18 cellular contexts compared by ENCODE assay signal in the genomic region with DNA sequence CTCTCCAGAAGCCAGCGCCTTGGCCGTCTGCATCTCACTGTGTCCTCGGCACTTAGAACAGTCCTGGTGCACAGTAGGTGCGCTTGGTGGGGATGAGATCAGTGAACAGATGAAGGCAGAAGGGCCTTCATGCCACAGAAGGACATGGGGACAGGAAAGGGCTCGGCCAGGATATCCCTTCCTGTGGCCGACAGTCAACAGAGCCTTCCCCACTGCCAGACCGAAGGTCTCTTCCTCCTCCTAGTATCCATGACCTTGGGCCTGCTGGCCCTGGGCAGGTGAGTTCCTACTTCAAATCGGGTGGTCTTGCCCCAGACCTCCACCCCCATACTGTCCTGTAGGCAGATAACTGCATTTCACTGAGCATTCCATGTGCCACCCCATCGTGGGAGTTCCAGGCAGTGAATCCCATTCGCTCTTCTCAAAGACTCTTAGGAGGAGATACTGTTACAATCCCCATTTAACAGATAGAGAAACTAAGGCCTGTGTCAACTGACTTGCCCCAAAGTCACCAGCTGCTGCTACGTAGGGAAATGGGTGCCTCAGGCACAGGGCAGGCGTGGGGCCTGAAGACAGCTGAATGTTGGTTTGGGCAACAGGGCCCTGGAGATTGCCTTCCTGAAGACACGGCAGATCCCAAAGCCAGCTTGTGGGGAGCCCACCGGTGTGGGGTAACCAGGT. TPM values are rescaled to one million over a fixed set of nuclear protein-coding genes. Genes with fewer than 3 reads are reported as not detected.
A peak's percentile ranks its signal among the peaks of the same experiment; 100 is the strongest.
DNase-seq lines count a peak whose midpoint lies in the region; ATAC-seq, FAIRE-seq and TF ChIP-seq lines count a peak whose summit lies in the region.
"Had no signal": no experiment of that assay in that cellular context is flagged by ENCODE, and none has a peak within 500 bp of the region (broad histone marks: within the 10 kb centered on the region; RNA-seq: fewer than 3 reads in every experiment).

No MANE protein-coding gene starts in this region.

- peaks cover 0 to 1% (median 0%) of the 10 kb centered on the region in 7 donors for H3K9me3 Mint-ChIP-seq in CD4-positive, CD25-positive, alpha-beta regulatory T cell
- H3K9me3 Mint-ChIP-seq in astrocyte (ENCODE audit: unreplicated experiment) (no peaks in the 10 kb centered on the region), osteocyte (ENCODE audit: unreplicated experiment) (no peaks in the 10 kb centered on the region)
- H3K9me3 Mint-ChIP-seq: GM23338 had no signal

- DNase-seq in CD4-positive, CD25-positive, alpha-beta regulatory T cell = no peak
- DNase-seq in astrocyte (ENCODE audit: low read depth) = no peak
- DNase-seq in osteocyte (ENCODE audit: extremely low spot score, unreplicated experiment) = no peak
- no peak for DNase-seq in H7
- DNase-seq in activated gamma-delta T cell (lab: John Stamatoyannopoulos, UW) = no peak
- DNase-seq: DMS 273 treated with DMSO at 0.1 percent for 48 hours, GF-D8, KG1, NCI-H1436, NCI-H2029, NCI-H2227 treated with DMSO at 0.1 percent for 48 hours, NCI-H524 had no signal

- H3K36me3 ChIP-seq in CD4-positive, CD25-positive, alpha-beta regulatory T cell (ENCODE audit: control insufficient read depth, insufficient read depth, low read length) = no peaks in the 10 kb centered on the region
- H3K36me3 ChIP-seq in astrocyte (ENCODE audit: insufficient read depth, low read length) (no peaks in the 10 kb centered on the region), esophagus (ENCODE audit: control insufficient read depth in 2 of 2, insufficient read depth in 2 of 2, low read length in 1 of 2) (no peaks in the 10 kb centered on the region), H7 (replicated peaks; ENCODE audit: control insufficient read depth, insufficient read depth, low read length) (no peaks in the 10 kb centered on the region)

- no peaks in the 10 kb centered on the region for H3K9me3 ChIP-seq in CD4-positive, CD25-positive, alpha-beta regulatory T cell (ENCODE audit: control insufficient read depth in 2 of 2, low read length in 2 of 2)
- H3K9me3 ChIP-seq in astrocyte (ENCODE audit: insufficient read depth, low read depth, low read length) (no peaks in the 10 kb centered on the region), esophagus (ENCODE audit: control insufficient read depth in 2 of 2, insufficient read depth in 1 of 2, low read depth in 1 of 2, low read length in 1 of 2) (no peaks in the 10 kb centered on the region)

- 79 to 85% methylated on average over 14 of the region's 14 CpGs for WGBS in esophagus, 2 donors

- H3K4me1 Mint-ChIP-seq in CD4-positive, CD25-positive, alpha-beta regulatory T cell = peaks cover 0 to 37% (median 20%) of the 10 kb centered on the region in 4 donors
- H3K4me1 Mint-ChIP-seq in astrocyte (ENCODE audit: low read depth, unreplicated experiment) = peaks cover 8% of the 10 kb centered on the region
- peaks cover 65% of the 10 kb centered on the region for H3K4me1 Mint-ChIP-seq in osteocyte (ENCODE audit: unreplicated experiment)

- no peak overlapping the region for H3K4me3 ChIP-seq in CD4-positive, CD25-positive, alpha-beta regulatory T cell (ENCODE audit: low read depth, low read length)
- H3K4me3 ChIP-seq in astrocyte (ENCODE audit: insufficient read depth, low read depth, low read length) (no peak overlapping the region), esophagus (ENCODE audit: low read depth in 1 of 2, low read length in 2 of 2) (no peak overlapping the region), H7 (ENCODE audit: insufficient read depth, low read depth, low read length) (no peak overlapping the region)
- H3K4me3 ChIP-seq: GM23338 had no signal

- FAIRE-seq in astrocyte (lab: Jason Lieb, UNC) = no peak
- FAIRE-seq: A204.1, GM12891 had no signal

- no peak overlapping the region for H2AFZ ChIP-seq in astrocyte (ENCODE audit: low read depth, low read length)
- H2AFZ ChIP-seq: GM23338 had no signal

- H3K36me3 Mint-ChIP-seq in CD4-positive, CD25-positive, alpha-beta regulatory T cell = no peaks in the 10 kb centered on the region
- H3K36me3 Mint-ChIP-seq in astrocyte (ENCODE audit: low read depth, unreplicated experiment) (peaks cover 2% of the 10 kb centered on the region), osteocyte (ENCODE audit: unreplicated experiment) (no peaks in the 10 kb centered on the region)

- H4K20me1 ChIP-seq in astrocyte (ENCODE audit: insufficient read depth, low read length) = peaks cover 16% of the 10 kb centered on the region

- no peak overlapping the region for H3K27ac ChIP-seq in CD4-positive, CD25-positive, alpha-beta regulatory T cell (ENCODE audit: insufficient read depth, low read length, poor library complexity, severe bottlenecking)
- H3K27ac ChIP-seq in astrocyte (ENCODE audit: low read depth, low read length) (no peak overlapping the region), esophagus (ENCODE audit: low read depth in 2 of 2, low read length in 1 of 2) (peak overlapping the region; percentile 95 to 98)

- H3K4me1 ChIP-seq in CD4-positive, CD25-positive, alpha-beta regulatory T cell (ENCODE audit: control insufficient read depth, insufficient read depth, low read length, poor library complexity, severe bottlenecking) = peaks cover 44% of the 10 kb centered on the region
- peaks cover 43% of the 10 kb centered on the region for H3K4me1 ChIP-seq in astrocyte (ENCODE audit: insufficient read depth, low read length)
- H3K4me1 ChIP-seq in esophagus (ENCODE audit: control insufficient read depth in 2 of 2, insufficient read depth in 2 of 2, low read length in 1 of 2) = peaks cover 3 to 19% of the 10 kb centered on the region in 2 donors

- H3K4me3 Mint-ChIP-seq in CD4-positive, CD25-positive, alpha-beta regulatory T cell = peak overlapping the region in 3 of 4 donors; percentile 13 to 71 (median 13)
- peak overlapping the region; percentile 58 for H3K4me3 Mint-ChIP-seq in astrocyte (ENCODE audit: unreplicated experiment)
- no peak overlapping the region for H3K4me3 Mint-ChIP-seq in osteocyte (ENCODE audit: unreplicated experiment)
- H3K4me3 Mint-ChIP-seq: GM23338 had no signal

- H3K4me2 ChIP-seq in astrocyte (ENCODE audit: low read length) = peak overlapping the region; percentile 100
- H3K4me2 ChIP-seq: GM23338 had no signal

- H3K79me2 ChIP-seq in astrocyte (ENCODE audit: insufficient read depth, low read length) = peaks cover 73% of the 10 kb centered on the region

- ATAC-seq in CD4-positive, CD25-positive, alpha-beta regulatory T cell (ENCODE audit: low read depth in 2 of 2) = no peak
- ATAC-seq in GM18498 (IDR thresholded peaks at IDR 0.05; ENCODE audit: unreplicated experiment) = no peak
- ATAC-seq: GM23338, Right ventricle myocardium inferior had no signal

- no peak overlapping the region for H3K9ac ChIP-seq in astrocyte (ENCODE audit: low read length)

- H3K27ac Mint-ChIP-seq in CD4-positive, CD25-positive, alpha-beta regulatory T cell = no peak overlapping the region
- H3K27ac Mint-ChIP-seq in astrocyte (ENCODE audit: unreplicated experiment) = no peak overlapping the region
- H3K27ac Mint-ChIP-seq in osteocyte (ENCODE audit: unreplicated experiment) = peak overlapping the region; percentile 70
- H3K27ac Mint-ChIP-seq: GM23338 had no signal

- H3K27me3 Mint-ChIP-seq in CD4-positive, CD25-positive, alpha-beta regulatory T cell = peaks cover 39% of the 10 kb centered on the region
- no peaks in the 10 kb centered on the region for H3K27me3 Mint-ChIP-seq in astrocyte (ENCODE audit: low read depth, unreplicated experiment)
- no peaks in the 10 kb centered on the region for H3K27me3 Mint-ChIP-seq in osteocyte (ENCODE audit: unreplicated experiment)

- no peaks in the 10 kb centered on the region for H3K27me3 ChIP-seq in CD4-positive, CD25-positive, alpha-beta regulatory T cell (ENCODE audit: control insufficient read depth, insufficient read depth, low read length)
- H3K27me3 ChIP-seq in astrocyte (ENCODE audit: insufficient read depth, low read length) = no peaks in the 10 kb centered on the region
- H3K27me3 ChIP-seq in esophagus (ENCODE audit: control insufficient read depth in 1 of 2, insufficient read depth in 2 of 2, low read length in 2 of 2) = no peaks in the 10 kb centered on the region
- peaks cover 19% of the 10 kb centered on the region; the same call in 1 of the 2 replicates for H3K27me3 ChIP-seq in H7 (ENCODE audit: control insufficient read depth, insufficient read depth, low read length)

- TF ChIP-seq CTCF in astrocyte (IDR thresholded peaks at IDR 0.05; ENCODE audit: insufficient read depth, low read depth, low read length) (no peak), osteocyte (IDR thresholded peaks at IDR 0.05) (no peak)

RNA-seq across cellular contexts. Expression of gene PLEKHG5, which starts 3.5 kb away (rescaled TPM):
- total RNA-seq in CD4-positive, CD25-positive, alpha-beta regulatory T cell = 5.0 TPM
- 1 to 10 TPM in 1 of 4 donors, under 1 TPM in 2, not detected in 1; 0.65 to 1.0 (median 0.68) TPM for polyA plus RNA-seq in CD4-positive, CD25-positive, alpha-beta regulatory T cell
- total RNA-seq in astrocyte = 23.0 and 25.1 TPM in 2 replicates
- 10 to 100 TPM; 18.5 to 28.0 TPM for polyA plus RNA-seq in esophagus
- 33.0 and 34.9 TPM in 2 replicates for total RNA-seq in osteocyte
- 17.2 and 27.4 TPM in 2 replicates for total RNA-seq in H7 (2014; rRNA removed; shearing (Covaris generic))

RNA-seq across cellular contexts. Expression of gene TNFRSF25, which starts 22.0 kb away (rescaled TPM):
- total RNA-seq in CD4-positive, CD25-positive, alpha-beta regulatory T cell = 258 TPM
- 10 to 100 TPM; 23.3 to 32.8 (median 31.0) TPM for polyA plus RNA-seq in CD4-positive, CD25-positive, alpha-beta regulatory T cell
- total RNA-seq in astrocyte (16.5 and 18.8 TPM in 2 replicates), osteocyte (26.4 and 27.9 TPM in 2 replicates)
- 10 to 100 TPM; 23.9 to 53.9 TPM for polyA plus RNA-seq in esophagus
- 5.4 and 15.7 TPM in 2 replicates for total RNA-seq in H7 (2014; rRNA removed; shearing (Covaris generic))

Comparison
In these comparisons a context has a peak if more than half of its experiments do, and no peak if none do; other contexts are left out.
1. H3K27ac ChIP-seq: peak in esophagus (2 of 2); none in CD4-positive, CD25-positive, alpha-beta regulatory T cell (single experiment) and astrocyte (single experiment).